1 cellular context compared by ENCODE assay signal in the genomic region with DNA sequence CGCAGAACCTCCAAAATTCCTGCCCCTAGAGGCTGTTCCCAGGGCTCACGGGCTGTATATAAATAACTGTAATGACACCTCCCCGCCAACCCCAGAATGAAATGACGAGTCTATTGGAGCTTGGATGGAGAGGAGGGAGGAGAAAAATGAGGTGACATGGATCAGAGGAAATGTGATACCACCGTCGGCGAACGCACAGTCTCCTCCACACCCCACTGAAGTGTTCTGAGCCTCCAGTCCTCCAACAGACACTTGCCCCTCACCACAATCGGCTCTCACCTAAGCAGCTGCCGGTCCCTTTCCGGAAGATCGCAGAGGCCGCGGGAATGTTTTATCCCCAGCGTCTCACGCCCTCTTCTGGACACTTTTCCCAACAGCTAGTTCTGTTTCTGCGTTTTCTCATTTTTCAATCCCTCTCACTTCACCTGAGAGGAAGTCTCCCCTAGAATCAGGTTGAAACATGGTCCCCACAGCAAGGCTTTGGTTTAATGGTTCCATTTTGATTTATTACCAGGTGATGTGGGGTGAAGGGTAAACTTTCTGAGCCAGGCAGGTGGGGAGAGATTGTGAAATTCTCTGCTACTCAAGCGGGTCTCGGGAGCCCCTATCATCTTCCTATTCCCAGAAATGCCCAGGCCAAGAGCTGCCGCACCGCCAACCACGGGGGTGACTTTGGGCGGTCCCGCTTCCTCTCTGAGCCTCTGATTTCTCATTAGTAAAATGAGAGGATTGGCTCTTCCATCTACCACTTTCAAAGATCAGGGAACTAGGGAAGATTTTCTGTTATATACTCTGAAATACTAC.
TF ChIP-seq lines count a peak whose summit lies in the region.

No MANE protein-coding gene starts in this region.

TF ChIP-seq in HEK293, 187 proteins besides CTCF, POLR2A, EP300 and RAD21 (continued from another document):
- TF ChIP-seq, protein P1, sequence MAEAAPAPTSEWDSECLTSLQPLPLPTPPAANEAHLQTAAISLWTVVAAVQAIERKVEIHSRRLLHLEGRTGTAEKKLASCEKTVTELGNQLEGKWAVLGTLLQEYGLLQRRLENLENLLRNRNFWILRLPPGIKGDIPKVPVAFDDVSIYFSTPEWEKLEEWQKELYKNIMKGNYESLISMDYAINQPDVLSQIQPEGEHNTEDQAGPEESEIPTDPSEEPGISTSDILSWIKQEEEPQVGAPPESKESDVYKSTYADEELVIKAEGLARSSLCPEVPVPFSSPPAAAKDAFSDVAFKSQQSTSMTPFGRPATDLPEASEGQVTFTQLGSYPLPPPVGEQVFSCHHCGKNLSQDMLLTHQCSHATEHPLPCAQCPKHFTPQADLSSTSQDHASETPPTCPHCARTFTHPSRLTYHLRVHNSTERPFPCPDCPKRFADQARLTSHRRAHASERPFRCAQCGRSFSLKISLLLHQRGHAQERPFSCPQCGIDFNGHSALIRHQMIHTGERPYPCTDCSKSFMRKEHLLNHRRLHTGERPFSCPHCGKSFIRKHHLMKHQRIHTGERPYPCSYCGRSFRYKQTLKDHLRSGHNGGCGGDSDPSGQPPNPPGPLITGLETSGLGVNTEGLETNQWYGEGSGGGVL (tag by site-specific recombination; IDR thresholded peaks at IDR 0.05) = peak; percentile 28; the same call in 1 of the 2 replicates
- TF ChIP-seq ZNF341 (tag by site-specific recombination; IDR thresholded peaks at IDR 0.05; ENCODE audit: low read depth) (peak; percentile 75), ZBTB17 (tag by site-specific recombination; IDR thresholded peaks at IDR 0.05) (peak; percentile 97), ZNF501 (tag by site-specific recombination; IDR thresholded peaks at IDR 0.05) (0 out of 2 replicates have a peak, but pooled peaks have one; percentile 40), OSR2 (tag by site-specific recombination; IDR thresholded peaks at IDR 0.05) (no peak), ZNF654 (tag by site-specific recombination; IDR thresholded peaks at IDR 0.05; ENCODE audit: low read depth) (peak; percentile 85), GLI4 (tag by site-specific recombination; IDR thresholded peaks at IDR 0.05) (no peak), ZNF10 (tag by site-specific recombination; IDR thresholded peaks at IDR 0.05) (peak; percentile 96), ZNF174 (tag by site-specific recombination; IDR thresholded peaks at IDR 0.05) (no peak), MEIS1 (CRISPR knock-in tag; IDR thresholded peaks at IDR 0.05; ENCODE audit: borderline replicate concordance) (no peak), ZFP41 (tag by site-specific recombination; IDR thresholded peaks at IDR 0.05; ENCODE audit: borderline replicate concordance) (no peak), ZNF426 (tag by site-specific recombination; IDR thresholded peaks at IDR 0.05) (no peak), ZFP69B (tag by site-specific recombination; IDR thresholded peaks at IDR 0.05) (0 out of 2 replicates have a peak, but pooled peaks have one; percentile 22), ZNF600 (tag by site-specific recombination; IDR thresholded peaks at IDR 0.05) (no peak), PRDM1 (tag by site-specific recombination; IDR thresholded peaks at IDR 0.05) (peak; percentile 87), SP3 (tag by site-specific recombination; IDR thresholded peaks at IDR 0.05) (no peak), REPIN1 (tag by site-specific recombination; IDR thresholded peaks at IDR 0.05; ENCODE audit: low read depth) (no peak), SP7 (tag by site-specific recombination; IDR thresholded peaks at IDR 0.05) (peak; percentile 39; the same call in 1 of the 2 replicates), ZNF777 (tag by site-specific recombination; IDR thresholded peaks at IDR 0.05; ENCODE audit: borderline replicate concordance) (peak; percentile 45; the same call in 1 of the 2 replicates), ZBTB20 (tag by site-specific recombination; IDR thresholded peaks at IDR 0.05) (peak; percentile 71; the same call in 1 of the 2 replicates), ZNF558 (tag by site-specific recombination; IDR thresholded peaks at IDR 0.05) (0 out of 2 replicates have a peak, but pooled peaks have one; percentile 20), ZBTB48 (tag by site-specific recombination; IDR thresholded peaks at IDR 0.05) (peak; percentile 65; the same call in 1 of the 2 replicates), ZNF830 (tag by site-specific recombination; IDR thresholded peaks at IDR 0.05; ENCODE audit: low read depth) (no peak), ZNF747 (tag by site-specific recombination; IDR thresholded peaks at IDR 0.05) (no peak), ZNF660 (tag by site-specific recombination; IDR thresholded peaks at IDR 0.05) (0 out of 2 replicates have a peak, but pooled peaks have one; percentile 9), ZNF423 (tag by site-specific recombination; IDR thresholded peaks at IDR 0.05) (no peak), ZNF324 (tag by site-specific recombination; IDR thresholded peaks at IDR 0.05) (no peak)
- TF ChIP-seq, protein P2, sequence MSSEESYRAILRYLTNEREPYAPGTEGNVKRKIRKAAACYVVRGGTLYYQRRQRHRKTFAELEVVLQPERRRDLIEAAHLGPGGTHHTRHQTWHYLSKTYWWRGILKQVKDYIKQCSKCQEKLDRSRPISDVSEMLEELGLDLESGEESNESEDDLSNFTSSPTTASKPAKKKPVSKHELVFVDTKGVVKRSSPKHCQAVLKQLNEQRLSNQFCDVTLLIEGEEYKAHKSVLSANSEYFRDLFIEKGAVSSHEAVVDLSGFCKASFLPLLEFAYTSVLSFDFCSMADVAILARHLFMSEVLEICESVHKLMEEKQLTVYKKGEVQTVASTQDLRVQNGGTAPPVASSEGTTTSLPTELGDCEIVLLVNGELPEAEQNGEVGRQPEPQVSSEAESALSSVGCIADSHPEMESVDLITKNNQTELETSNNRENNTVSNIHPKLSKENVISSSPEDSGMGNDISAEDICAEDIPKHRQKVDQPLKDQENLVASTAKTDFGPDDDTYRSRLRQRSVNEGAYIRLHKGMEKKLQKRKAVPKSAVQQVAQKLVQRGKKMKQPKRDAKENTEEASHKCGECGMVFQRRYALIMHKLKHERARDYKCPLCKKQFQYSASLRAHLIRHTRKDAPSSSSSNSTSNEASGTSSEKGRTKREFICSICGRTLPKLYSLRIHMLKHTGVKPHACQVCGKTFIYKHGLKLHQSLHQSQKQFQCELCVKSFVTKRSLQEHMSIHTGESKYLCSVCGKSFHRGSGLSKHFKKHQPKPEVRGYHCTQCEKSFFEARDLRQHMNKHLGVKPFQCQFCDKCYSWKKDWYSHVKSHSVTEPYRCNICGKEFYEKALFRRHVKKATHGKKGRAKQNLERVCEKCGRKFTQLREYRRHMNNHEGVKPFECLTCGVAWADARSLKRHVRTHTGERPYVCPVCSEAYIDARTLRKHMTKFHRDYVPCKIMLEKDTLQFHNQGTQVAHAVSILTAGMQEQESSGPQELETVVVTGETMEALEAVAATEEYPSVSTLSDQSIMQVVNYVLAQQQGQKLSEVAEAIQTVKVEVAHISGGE (tag by site-specific recombination; conservative IDR thresholded peaks at IDR 0.05; ENCODE audit: low read depth) = peak; percentile 48; the same call in 1 of the 2 replicates
- TF ChIP-seq, protein P3, sequence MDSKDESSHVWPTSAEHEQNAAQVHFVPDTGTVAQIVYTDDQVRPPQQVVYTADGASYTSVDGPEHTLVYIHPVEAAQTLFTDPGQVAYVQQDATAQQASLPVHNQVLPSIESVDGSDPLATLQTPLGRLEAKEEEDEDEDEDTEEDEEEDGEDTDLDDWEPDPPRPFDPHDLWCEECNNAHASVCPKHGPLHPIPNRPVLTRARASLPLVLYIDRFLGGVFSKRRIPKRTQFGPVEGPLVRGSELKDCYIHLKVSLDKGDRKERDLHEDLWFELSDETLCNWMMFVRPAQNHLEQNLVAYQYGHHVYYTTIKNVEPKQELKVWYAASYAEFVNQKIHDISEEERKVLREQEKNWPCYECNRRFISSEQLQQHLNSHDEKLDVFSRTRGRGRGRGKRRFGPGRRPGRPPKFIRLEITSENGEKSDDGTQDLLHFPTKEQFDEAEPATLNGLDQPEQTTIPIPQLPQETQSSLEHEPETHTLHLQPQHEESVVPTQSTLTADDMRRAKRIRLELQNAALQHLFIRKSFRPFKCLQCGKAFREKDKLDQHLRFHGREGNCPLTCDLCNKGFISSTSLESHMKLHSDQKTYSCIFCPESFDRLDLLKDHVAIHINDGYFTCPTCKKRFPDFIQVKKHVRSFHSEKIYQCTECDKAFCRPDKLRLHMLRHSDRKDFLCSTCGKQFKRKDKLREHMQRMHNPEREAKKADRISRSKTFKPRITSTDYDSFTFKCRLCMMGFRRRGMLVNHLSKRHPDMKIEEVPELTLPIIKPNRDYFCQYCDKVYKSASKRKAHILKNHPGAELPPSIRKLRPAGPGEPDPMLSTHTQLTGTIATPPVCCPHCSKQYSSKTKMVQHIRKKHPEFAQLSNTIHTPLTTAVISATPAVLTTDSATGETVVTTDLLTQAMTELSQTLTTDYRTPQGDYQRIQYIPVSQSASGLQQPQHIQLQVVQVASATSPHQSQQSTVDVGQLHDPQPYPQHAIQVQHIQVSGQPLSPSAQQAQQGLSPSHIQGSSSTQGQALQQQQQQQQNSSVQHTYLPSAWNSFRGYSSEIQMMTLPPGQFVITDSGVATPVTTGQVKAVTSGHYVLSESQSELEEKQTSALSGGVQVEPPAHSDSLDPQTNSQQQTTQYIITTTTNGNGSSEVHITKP (tag by site-specific recombination; IDR thresholded peaks at IDR 0.05) = peak; percentile 52; the same call in 1 of the 2 replicates
- TF ChIP-seq, protein P4, sequence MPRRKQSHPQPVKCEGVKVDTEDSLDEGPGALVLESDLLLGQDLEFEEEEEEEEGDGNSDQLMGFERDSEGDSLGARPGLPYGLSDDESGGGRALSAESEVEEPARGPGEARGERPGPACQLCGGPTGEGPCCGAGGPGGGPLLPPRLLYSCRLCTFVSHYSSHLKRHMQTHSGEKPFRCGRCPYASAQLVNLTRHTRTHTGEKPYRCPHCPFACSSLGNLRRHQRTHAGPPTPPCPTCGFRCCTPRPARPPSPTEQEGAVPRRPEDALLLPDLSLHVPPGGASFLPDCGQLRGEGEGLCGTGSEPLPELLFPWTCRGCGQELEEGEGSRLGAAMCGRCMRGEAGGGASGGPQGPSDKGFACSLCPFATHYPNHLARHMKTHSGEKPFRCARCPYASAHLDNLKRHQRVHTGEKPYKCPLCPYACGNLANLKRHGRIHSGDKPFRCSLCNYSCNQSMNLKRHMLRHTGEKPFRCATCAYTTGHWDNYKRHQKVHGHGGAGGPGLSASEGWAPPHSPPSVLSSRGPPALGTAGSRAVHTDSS (tag by site-specific recombination; IDR thresholded peaks at IDR 0.05) = no peak
- TF ChIP-seq, protein P5, sequence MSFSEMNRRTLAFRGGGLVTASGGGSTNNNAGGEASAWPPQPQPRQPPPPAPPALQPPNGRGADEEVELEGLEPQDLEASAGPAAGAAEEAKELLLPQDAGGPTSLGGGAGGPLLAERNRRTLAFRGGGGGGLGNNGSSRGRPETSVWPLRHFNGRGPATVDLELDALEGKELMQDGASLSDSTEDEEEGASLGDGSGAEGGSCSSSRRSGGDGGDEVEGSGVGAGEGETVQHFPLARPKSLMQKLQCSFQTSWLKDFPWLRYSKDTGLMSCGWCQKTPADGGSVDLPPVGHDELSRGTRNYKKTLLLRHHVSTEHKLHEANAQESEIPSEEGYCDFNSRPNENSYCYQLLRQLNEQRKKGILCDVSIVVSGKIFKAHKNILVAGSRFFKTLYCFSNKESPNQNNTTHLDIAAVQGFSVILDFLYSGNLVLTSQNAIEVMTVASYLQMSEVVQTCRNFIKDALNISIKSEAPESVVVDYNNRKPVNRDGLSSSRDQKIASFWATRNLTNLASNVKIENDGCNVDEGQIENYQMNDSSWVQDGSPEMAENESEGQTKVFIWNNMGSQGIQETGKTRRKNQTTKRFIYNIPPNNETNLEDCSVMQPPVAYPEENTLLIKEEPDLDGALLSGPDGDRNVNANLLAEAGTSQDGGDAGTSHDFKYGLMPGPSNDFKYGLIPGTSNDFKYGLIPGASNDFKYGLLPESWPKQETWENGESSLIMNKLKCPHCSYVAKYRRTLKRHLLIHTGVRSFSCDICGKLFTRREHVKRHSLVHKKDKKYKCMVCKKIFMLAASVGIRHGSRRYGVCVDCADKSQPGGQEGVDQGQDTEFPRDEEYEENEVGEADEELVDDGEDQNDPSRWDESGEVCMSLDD (tag by site-specific recombination; IDR thresholded peaks at IDR 0.05) = no peak
- TF ChIP-seq, protein P6, sequence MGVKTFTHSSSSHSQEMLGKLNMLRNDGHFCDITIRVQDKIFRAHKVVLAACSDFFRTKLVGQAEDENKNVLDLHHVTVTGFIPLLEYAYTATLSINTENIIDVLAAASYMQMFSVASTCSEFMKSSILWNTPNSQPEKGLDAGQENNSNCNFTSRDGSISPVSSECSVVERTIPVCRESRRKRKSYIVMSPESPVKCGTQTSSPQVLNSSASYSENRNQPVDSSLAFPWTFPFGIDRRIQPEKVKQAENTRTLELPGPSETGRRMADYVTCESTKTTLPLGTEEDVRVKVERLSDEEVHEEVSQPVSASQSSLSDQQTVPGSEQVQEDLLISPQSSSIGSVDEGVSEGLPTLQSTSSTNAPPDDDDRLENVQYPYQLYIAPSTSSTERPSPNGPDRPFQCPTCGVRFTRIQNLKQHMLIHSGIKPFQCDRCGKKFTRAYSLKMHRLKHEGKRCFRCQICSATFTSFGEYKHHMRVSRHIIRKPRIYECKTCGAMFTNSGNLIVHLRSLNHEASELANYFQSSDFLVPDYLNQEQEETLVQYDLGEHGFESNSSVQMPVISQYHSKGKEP (tag by site-specific recombination; IDR thresholded peaks at IDR 0.05) = no peak
